Comparison of ENCODE assay signal across 18 cellular contexts in genomic region chr3:46699846-46700523, GRCh38. TPM values are rescaled to one million over a fixed set of nuclear protein-coding genes. Genes with fewer than 3 reads are reported as not detected.
DNase-seq lines count a peak whose midpoint lies in the region; ATAC-seq and TF ChIP-seq lines count a peak whose summit lies in the region.
"Had no signal": no experiment of that assay in that cellular context is flagged by ENCODE, and none has a peak within 500 bp of the region (broad histone marks: within the 10 kb centered on the region; RNA-seq: fewer than 3 reads in every experiment).

No MANE protein-coding gene starts in this region.

- no peak for TF ChIP-seq CTCF in heart left ventricle (IDR thresholded peaks at IDR 0.05)
- TF ChIP-seq CTCF in omental fat pad (IDR thresholded peaks at IDR 0.05) = no peak
- no peak for TF ChIP-seq CTCF in upper lobe of right lung (IDR thresholded peaks at IDR 0.05)

- intact Hi-C loops in Right ventricle myocardium inferior (cut with DNase I) = loop anchor here (10.0 kb wide), 2 partner anchors 135 to 305 kb away; partner anchors contain the start of gene LRRC2
- intact Hi-C loops in cardiac septum (cut with DNase I) = loop anchor here (10.0 kb wide), 1 partner anchor 295 kb away; no protein-coding TSS in a partner anchor
- intact Hi-C loops in heart left ventricle (cut with DNase I) = loop anchor here in 7 of 10 donors (5.0 to 10.0 kb wide), 8 partner anchors 145 to 675 kb away; partner anchors contain the start of genes MYL3 (in 1 of the 7) and SETD2 (in 1 of the 7)
- intact Hi-C loops in upper lobe of right lung (cut with DNase I) = no loop called here

- TF ChIP-seq POLR2A in heart left ventricle (IDR thresholded peaks at IDR 0.05) = no peak

- H3K4me1 ChIP-seq in heart left ventricle = peaks cover 17 to 63% (median 51%) of the 10 kb centered on the region in 12 donors
- H3K4me1 ChIP-seq in upper lobe of right lung = peaks cover 49% of the 10 kb centered on the region

- ATAC-seq in Right ventricle myocardium inferior (peak; percentile 17), heart left ventricle (peak in 2 of 4 donors; percentile 19 to 20), omental fat pad (ENCODE audit: low FRiP score) (peak; percentile 7), upper lobe of right lung (peak; percentile 79), GM21360 (IDR thresholded peaks at IDR 0.05; ENCODE audit: unreplicated experiment) (no peak)
- ATAC-seq: PC-3 had no signal

- H3K36me3 ChIP-seq in heart left ventricle = no peaks in the 10 kb centered on the region
- H3K36me3 ChIP-seq in upper lobe of right lung = no peaks in the 10 kb centered on the region
- H3K36me3 ChIP-seq: ascending aorta had no signal

- DNase-seq in Right ventricle myocardium inferior (ENCODE audit: missing footprints) (peak; percentile 80), cardiac septum (ENCODE audit: low spot score) (no peak), heart left ventricle (peak; percentile 57 to 83 (median 71)), omental fat pad (ENCODE audit: low spot score) (no peak), upper lobe of right lung (peak; percentile 82), NAMALWA (ENCODE audit: low spot score) (no peak), NCI-H526 (lab: John Stamatoyannopoulos, UW) (no peak)
- DNase-seq: activated CD4-positive, alpha-beta T cell treated with anti-CD3 and anti-CD28 coated beads for 4 hours; effector CD4-positive, alpha-beta T cell; immature natural killer cell; MM.1S; PC-3 had no signal

- no peaks in the 10 kb centered on the region for H3K9me3 ChIP-seq in heart left ventricle
- H3K9me3 ChIP-seq in upper lobe of right lung = no peaks in the 10 kb centered on the region
- H3K9me3 ChIP-seq: ascending aorta had no signal

- WGBS in heart left ventricle, 4 donors = 52 to 71% (median 64%) methylated on average over 2 to 8 of the region's 8 CpGs

- H3K27ac ChIP-seq in heart left ventricle = peak overlapping the region in 7 of 12 donors; percentile 4 to 55 (median 24)
- H3K27ac ChIP-seq in upper lobe of right lung = no peak overlapping the region

- H3K4me3 ChIP-seq in heart left ventricle (no peak overlapping the region), upper lobe of right lung (no peak overlapping the region)
- H3K4me3 ChIP-seq: smooth muscle cell had no signal

- H3K27me3 ChIP-seq in heart left ventricle (peaks cover 0 to 19% (median 0%) of the 10 kb centered on the region in 9 donors), upper lobe of right lung (peaks cover 13% of the 10 kb centered on the region)
- H3K27me3 ChIP-seq: ascending aorta had no signal

RNA-seq across cellular contexts. Expression of gene TMIE, which starts 1.2 kb away (rescaled TPM):
- total RNA-seq in Right ventricle myocardium inferior (0.89 TPM), cardiac septum (0.51 TPM), heart left ventricle (under 1 TPM in 8 of 9 donors, not detected in 1; 0.47 to 0.95 (median 0.61) TPM), omental fat pad (under 1 TPM in 1 of 4 donors, not detected in 3; 0.79 TPM), upper lobe of right lung (1.7 TPM)
- polyA plus RNA-seq in heart left ventricle = under 1 TPM; 0.46 to 0.69 TPM
- total RNA-seq: fibroblast of villous mesenchyme; T-helper 1 cell treated with Interleukin-12 subunit alpha and Interleukin-12 subunit beta and Interleukin-4 antibody, amounts not matched to agents 30 ng/mL and 1 ng/mL, for 36 hours had no signal
- polyA plus RNA-seq: immature natural killer cell had no signal

RNA-seq across cellular contexts. Expression of gene ALS2CL, which starts 6.5 kb away (rescaled TPM):
- total RNA-seq in Right ventricle myocardium inferior = 36.9 TPM
- total RNA-seq in cardiac septum = 32.5 TPM
- 10 to 100 TPM; 11.8 to 40.7 (median 25.4) TPM for total RNA-seq in heart left ventricle
- 10 to 100 TPM; 12.4 to 37.1 TPM for polyA plus RNA-seq in heart left ventricle
- total RNA-seq in omental fat pad = 10 to 100 TPM in 1 of 4 donors, 1 to 10 TPM in 3; 3.7 to 30.6 (median 6.7) TPM
- total RNA-seq in upper lobe of right lung = 64.5 TPM
- polyA plus RNA-seq: immature natural killer cell had no signal

RNA-seq across cellular contexts. Expression of gene PRSS50, which starts 17.7 kb away (rescaled TPM):
- total RNA-seq in Right ventricle myocardium inferior (0.11 TPM), cardiac septum (0.78 TPM), heart left ventricle (under 1 TPM in 7 of 9 donors, not detected in 2; 0.23 to 0.65 (median 0.35) TPM), omental fat pad (under 1 TPM in 1 of 4 donors, not detected in 3; 0.32 TPM), upper lobe of right lung (0.20 TPM)
- polyA plus RNA-seq in heart left ventricle = under 1 TPM; 0.06 to 0.46 TPM
- total RNA-seq: ascending aorta; fibroblast of villous mesenchyme; PC-3; subcutaneous adipose tissue; T-helper 1 cell treated with Interleukin-12 subunit alpha and Interleukin-12 subunit beta and Interleukin-4 antibody, amounts not matched to agents 30 ng/mL and 1 ng/mL, for 36 hours had no signal
- polyA plus RNA-seq: immature natural killer cell had no signal

Comparison
In these comparisons a context has a peak if more than half of its experiments do, and no peak if none do; other contexts are left out.
1. DNase-seq: peak in Right ventricle myocardium inferior (single experiment), heart left ventricle (5 of 5) and upper lobe of right lung (single experiment); none in cardiac septum (single experiment), omental fat pad (single experiment), NAMALWA (single experiment) and NCI-H526 (0 of 2).